In the genomic region with DNA sequence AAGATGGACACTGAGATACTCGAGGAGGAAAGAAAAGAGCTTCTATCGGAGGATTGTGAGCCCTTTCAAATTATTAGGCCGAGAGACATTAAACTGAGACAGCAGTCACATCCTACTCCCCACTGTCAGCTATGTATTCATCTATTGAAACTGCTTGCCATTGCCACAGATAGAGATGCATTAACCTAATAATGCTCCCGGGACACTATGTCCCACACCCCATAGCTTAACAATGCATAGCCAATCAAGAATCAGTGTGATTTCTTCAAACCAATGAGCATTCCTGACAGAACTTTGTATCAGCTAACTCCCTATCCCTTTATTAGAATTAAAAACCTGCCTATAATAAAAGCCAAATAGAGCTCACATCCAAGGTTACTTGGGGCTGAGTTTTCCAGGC, we compare ENCODE assay signal across 19 cellular contexts.
"Had no signal": no experiment of that assay in that cellular context is flagged by ENCODE, and none has a peak within 500 bp of the region (broad histone marks: within the 10 kb centered on the region; RNA-seq: fewer than 3 reads in every experiment).

No MANE protein-coding gene starts in this region.

- H3K9me3 ChIP-seq: ovary, right lobe of liver had no signal

- H3K9me3 Mint-ChIP-seq: activated B cell treated with CpG ODN at 0.5 μM for 24 hours; activated CD4-positive, alpha-beta T cell treated with anti-CD3 and anti-CD28 coated beads, Interleukin-2, amount 10 ng/mL, durations not matched to agents 24 days and 14 days; activated naive CD8-positive, alpha-beta T cell treated with anti-CD3 and anti-CD28 coated beads for 36 hours; central memory CD8-positive, alpha-beta T cell; memory B cell had no signal

- H3K36me3 ChIP-seq: heart left ventricle, left ventricle myocardium inferior, ovary, right lobe of liver had no signal

- H3K36me3 Mint-ChIP-seq: activated naive CD8-positive, alpha-beta T cell treated with anti-CD3 and anti-CD28 coated beads for 36 hours; brain; memory B cell had no signal

- H3K27ac ChIP-seq: coronary artery, heart left ventricle, left ventricle myocardium inferior, ovary, right lobe of liver had no signal

- H3K4me1 ChIP-seq: heart left ventricle, left ventricle myocardium inferior, right lobe of liver had no signal

- ATAC-seq: heart left ventricle; stimulated activated naive CD8-positive, alpha-beta T cell treated with anti-CD3 and anti-CD28 coated beads, Interleukin-15, Interleukin-2, amounts not matched to agents 100 U/mL and 50 U/mL, for 24 hours; T-helper 17 cell had no signal

- H3K27me3 ChIP-seq: heart left ventricle, ovary, right lobe of liver had no signal

- H3K4me3 ChIP-seq: coronary artery, heart left ventricle, left ventricle myocardium inferior, ovary, right lobe of liver had no signal

- DNase-seq: activated B cell treated with CpG ODN at 0.5 μM for 24 hours; activated CD4-positive, alpha-beta T cell treated with anti-CD3 and anti-CD28 coated beads, Interleukin-2, amount 10 ng/mL, durations not matched to agents 24 days and 14 days; activated CD8-positive, alpha-beta memory T cell treated with anti-CD3 and anti-CD28 coated beads, Interleukin-2, amount 50 U/mL, for 48 hours; activated gamma-delta T cell treated with Interleukin-2 at 50 U/mL for 16 hours; activated naive CD8-positive, alpha-beta T cell treated with anti-CD3 and anti-CD28 coated beads for 36 hours; amygdala; effector CD8-positive, alpha-beta T cell; heart left ventricle; left ventricle myocardium inferior; ovary; right lobe of liver; stimulated activated naive CD8-positive, alpha-beta T cell treated with anti-CD3 and anti-CD28 coated beads, Interleukin-15, Interleukin-2, amounts not matched to agents 100 U/mL and 50 U/mL, for 24 hours; T-helper 17 cell; trophoblast cell had no signal

- H3K27ac Mint-ChIP-seq: activated B cell treated with CpG ODN at 0.5 μM for 24 hours; activated CD4-positive, alpha-beta T cell treated with anti-CD3 and anti-CD28 coated beads, Interleukin-2, amount 10 ng/mL, durations not matched to agents 24 days and 14 days; activated naive CD8-positive, alpha-beta T cell treated with anti-CD3 and anti-CD28 coated beads for 36 hours; brain; memory B cell; T-helper 17 cell had no signal

- FAIRE-seq: frontal cortex had no signal

- H3K27me3 Mint-ChIP-seq: activated B cell treated with CpG ODN at 0.5 μM for 24 hours; activated CD4-positive, alpha-beta T cell treated with anti-CD3 and anti-CD28 coated beads, Interleukin-2, amount 10 ng/mL, durations not matched to agents 24 days and 14 days; activated naive CD8-positive, alpha-beta T cell treated with anti-CD3 and anti-CD28 coated beads for 36 hours; brain; memory B cell had no signal

- H3K4me3 Mint-ChIP-seq: activated B cell treated with CpG ODN at 0.5 μM for 24 hours; activated CD4-positive, alpha-beta T cell treated with anti-CD3 and anti-CD28 coated beads, Interleukin-2, amount 10 ng/mL, durations not matched to agents 24 days and 14 days; activated naive CD8-positive, alpha-beta T cell treated with anti-CD3 and anti-CD28 coated beads for 36 hours; brain; central memory CD8-positive, alpha-beta T cell; memory B cell; T-helper 17 cell had no signal

- H3K4me1 Mint-ChIP-seq: activated B cell treated with CpG ODN at 0.5 μM for 24 hours; activated CD4-positive, alpha-beta T cell treated with anti-CD3 and anti-CD28 coated beads, Interleukin-2, amount 10 ng/mL, durations not matched to agents 24 days and 14 days; activated naive CD8-positive, alpha-beta T cell treated with anti-CD3 and anti-CD28 coated beads for 36 hours; brain; central memory CD8-positive, alpha-beta T cell; memory B cell; T-helper 17 cell had no signal
